Comparison of ENCODE assay signal across 11 cellular contexts in the genomic region with DNA sequence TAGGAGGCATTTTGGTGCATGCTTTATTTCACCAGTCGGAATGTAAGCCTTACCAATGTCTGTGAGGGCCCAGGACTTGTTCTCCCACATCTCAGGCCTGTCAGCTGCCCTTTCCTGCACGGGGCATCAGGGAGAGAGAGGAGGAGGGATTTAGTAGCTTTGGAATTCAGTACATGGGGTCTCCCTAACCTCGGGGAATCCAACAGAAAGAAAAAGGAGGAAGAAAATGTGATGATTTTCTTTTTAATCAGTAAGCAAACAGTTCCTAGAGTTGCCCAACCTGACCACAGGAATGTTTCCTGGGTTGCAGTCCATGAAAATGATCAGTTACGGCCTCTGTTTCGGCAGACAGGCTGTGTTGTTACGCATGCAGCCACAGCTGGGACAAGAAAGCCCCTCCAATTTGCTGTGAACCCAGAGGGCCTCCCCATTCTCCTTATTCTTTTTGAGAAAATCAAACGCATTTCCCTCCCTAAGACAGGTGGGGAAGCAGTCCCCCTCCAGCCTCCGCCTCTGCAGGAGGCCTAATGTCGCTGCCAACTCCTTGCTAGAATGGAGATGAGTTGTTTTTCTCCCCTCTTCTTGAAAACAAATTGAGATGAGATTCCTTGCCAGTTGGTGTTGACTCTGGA. TPM values are rescaled to one million over a fixed set of nuclear protein-coding genes. Genes with fewer than 3 reads are reported as not detected.
DNase-seq lines count a peak whose midpoint lies in the region; ATAC-seq and TF ChIP-seq lines count a peak whose summit lies in the region.
"Had no signal": no experiment of that assay in that cellular context is flagged by ENCODE, and none has a peak within 500 bp of the region (broad histone marks: within the 10 kb centered on the region; RNA-seq: fewer than 3 reads in every experiment).

No MANE protein-coding gene starts in this region.

- H3K27me3 ChIP-seq in RWPE2 (ENCODE audit: insufficient read depth, poor library complexity, severe bottlenecking) (no peaks in the 10 kb centered on the region), prostate gland (replicated peaks; ENCODE audit: insufficient read depth) (no peaks in the 10 kb centered on the region), BE2C (no peaks in the 10 kb centered on the region)
- H3K27me3 ChIP-seq: cardiac muscle cell, spleen had no signal

- ATAC-seq in RWPE2 (ENCODE audit: low read depth), result peak; percentile 91
- ATAC-seq in HG03442 (IDR thresholded peaks at IDR 0.05; ENCODE audit: unreplicated experiment), result no peak

- DNase-seq in GM04503 (ENCODE audit: low read depth), result peak; percentile 63
- peak; percentile 83 for DNase-seq in RWPE2 (ENCODE audit: low spot score)
- peak; percentile 91 for DNase-seq in fibroblast of villous mesenchyme (ENCODE audit: low read depth)
- peak; percentile 75 for DNase-seq in prostate gland (ENCODE audit: low spot score)
- DNase-seq in activated CD4-positive, alpha-beta T cell treated with anti-CD3 and anti-CD28 coated beads for 48 hours, result no peak
- no peak for DNase-seq in BE2C
- no peak for DNase-seq in KBM-7
- DNase-seq: spleen, T-helper 1 cell had no signal

- H3K36me3 ChIP-seq in RWPE2 (ENCODE audit: low read depth), result peaks cover 66% of the 10 kb centered on the region
- no peaks in the 10 kb centered on the region for H3K36me3 ChIP-seq in prostate gland
- H3K36me3 ChIP-seq in BE2C, result no peaks in the 10 kb centered on the region
- H3K36me3 ChIP-seq: cardiac muscle cell, spleen had no signal

- H3K4me1 ChIP-seq in RWPE2 (ENCODE audit: insufficient read depth, poor library complexity, severe bottlenecking), result peaks cover 71% of the 10 kb centered on the region
- H3K4me1 ChIP-seq in prostate gland (replicated peaks), result peaks cover 3% of the 10 kb centered on the region
- H3K4me1 ChIP-seq in BE2C, result no peaks in the 10 kb centered on the region

- in situ Hi-C loops in KBM-7 (cut with MboI; ENCODE audit: low pct_unique_long_range_greater_than_20kb, low sequenced_read_pairs), result no loop called here

- intact Hi-C loops in prostate gland (cut with DNase I), result no loop called here

- H3K9me3 ChIP-seq in RWPE2 (ENCODE audit: severe bottlenecking) (no peaks in the 10 kb centered on the region), prostate gland (no peaks in the 10 kb centered on the region), BE2C (no peaks in the 10 kb centered on the region)

- TF ChIP-seq POLR2A in prostate gland (IDR thresholded peaks at IDR 0.05), result no peak

- H3K4me3 ChIP-seq in RWPE2 (ENCODE audit: severe bottlenecking) (no peak overlapping the region), fibroblast of villous mesenchyme (ENCODE audit: low read depth, low read length) (no peak overlapping the region), prostate gland (no peak overlapping the region), BE2C (ENCODE audit: low read depth, low read length) (no peak overlapping the region)
- H3K4me3 ChIP-seq: cardiac muscle cell, spleen had no signal

- 33% methylated on average over 9 of the region's 9 CpGs for WGBS in prostate gland

- TF ChIP-seq CTCF in RWPE2 (IDR thresholded peaks at IDR 0.05; ENCODE audit: poor library complexity, severe bottlenecking) (no peak), fibroblast of villous mesenchyme (IDR thresholded peaks at IDR 0.05; ENCODE audit: insufficient read depth, low read depth, low read length) (no peak), prostate gland (IDR thresholded peaks at IDR 0.05) (no peak), BE2C (IDR thresholded peaks at IDR 0.05; ENCODE audit: low read depth, low read length) (no peak)

- H3K27ac ChIP-seq in RWPE2 (ENCODE audit: poor library complexity, severe bottlenecking) (peak overlapping the region; percentile 93), prostate gland (peak overlapping the region; percentile 69 to 71)
- H3K27ac ChIP-seq: cardiac muscle cell had no signal

RNA-seq across cellular contexts. Expression of a gene that starts 53.1 kb away (rescaled TPM):
- total RNA-seq in fibroblast of villous mesenchyme, result 26.4 and 37.1 TPM in 2 replicates
- 10 to 100 TPM; 13.1 to 28.6 TPM for total RNA-seq in prostate gland
- 5.0 TPM for polyA plus RNA-seq in BE2C (2012; ENCODE audit: insufficient read depth, insufficient read length, low read depth)

RNA-seq across cellular contexts. Expression of a gene that starts 53.2 kb away (rescaled TPM):
- total RNA-seq in fibroblast of villous mesenchyme (under 0.01 TPM in 1 of 2 replicates, not detected in the other), prostate gland (100 to 1,000 TPM in 1 of 2 donors, 10 to 100 TPM in 1; 75.7 to 300 TPM)
- not detected for polyA plus RNA-seq in BE2C (2012; ENCODE audit: insufficient read depth, insufficient read length, low read depth)

Comparison
In these comparisons a context has a peak if more than half of its experiments do, and no peak if none do; other contexts are left out.
1. DNase-seq: peak in GM04503 (single experiment), RWPE2 (single experiment), fibroblast of villous mesenchyme (single experiment) and prostate gland (single experiment); none in activated CD4-positive, alpha-beta T cell treated with anti-CD3 and anti-CD28 coated beads for 48 hours (single experiment), BE2C (single experiment) and KBM-7 (single experiment).
2. RNA of a gene that starts 53.2 kb away (total RNA-seq): 75.7 to 300 TPM in prostate gland; under 0.01 TPM in fibroblast of villous mesenchyme; every median in the first group is over 10 times any median in the second.